In genomic region chr4:40205259-40206198, GRCh38 we compare ENCODE assay signal across 1 cellular context.
TF ChIP-seq lines count a peak whose summit lies in the region.

No MANE protein-coding gene starts in this region.

TF ChIP-seq in K562, 482 proteins besides CTCF, POLR2A, EP300 and RAD21 (continued from another document and continues in another):
- TF ChIP-seq TCF7L2 (IDR thresholded peaks at IDR 0.05; ENCODE audit: low read depth, low read length) (no peak), GABPB2 (CRISPR knock-in tag; conservative IDR thresholded peaks at IDR 0.05) (no peak), GMEB1 (CRISPR knock-in tag; IDR thresholded peaks at IDR 0.05) (peak; percentile 45), SAFB (IDR thresholded peaks at IDR 0.05; ENCODE audit: borderline replicate concordance, low read depth, low read length) (no peak), ZSCAN29 (IDR thresholded peaks at IDR 0.05) (no peak), DMBX1 (CRISPR knock-in tag; IDR thresholded peaks at IDR 0.05; ENCODE audit: borderline replicate concordance) (peak; percentile 80; the same call in 1 of the 2 replicates), GATAD2B (IDR thresholded peaks at IDR 0.05; ENCODE audit: borderline replicate concordance) (peak; percentile 54; the same call in 1 of the 2 replicates), XRCC4 (IDR thresholded peaks at IDR 0.05; ENCODE audit: extremely low read depth, insufficient read depth, insufficient read length) (no peak), GTF2B (IDR thresholded peaks at IDR 0.05; ENCODE audit: extremely low read depth, insufficient read length) (no peak), RNF219 (CRISPR knock-in tag; IDR thresholded peaks at IDR 0.05) (no peak), FOXO4 (CRISPR knock-in tag; IDR thresholded peaks at IDR 0.05) (0 out of 2 replicates have a peak, but pooled peaks have one; percentile 46), LARP7 (IDR thresholded peaks at IDR 0.05) (no peak), HNRNPK (IDR thresholded peaks at IDR 0.05; ENCODE audit: low read depth, low read length, poor library complexity, severe bottlenecking) (no peak), ATF1 (CRISPR knock-in tag; IDR thresholded peaks at IDR 0.05) (no peak), ATF1 (tag; IDR thresholded peaks at IDR 0.05) (no peak; the same call in 1 of the 2 replicates), PHF20 (IDR thresholded peaks at IDR 0.05; ENCODE audit: partially characterized antibody) (no peak), ZNF316 (IDR thresholded peaks at IDR 0.05) (no peak), SMAD3 (CRISPR knock-in tag; conservative IDR thresholded peaks at IDR 0.05) (peak; percentile 59; the same call in 1 of the 2 replicates), ELF1 (tag; IDR thresholded peaks at IDR 0.05) (no peak; the same call in 1 of the 2 replicates), MED1 (CRISPR knock-in tag; IDR thresholded peaks at IDR 0.05; ENCODE audit: borderline replicate concordance) (no peak), ZBTB33 (CRISPR knock-in tag; IDR thresholded peaks at IDR 0.05) (no peak), EGR1 (conservative IDR thresholded peaks at IDR 0.05) (no peak)
- TF ChIP-seq, protein P1, sequence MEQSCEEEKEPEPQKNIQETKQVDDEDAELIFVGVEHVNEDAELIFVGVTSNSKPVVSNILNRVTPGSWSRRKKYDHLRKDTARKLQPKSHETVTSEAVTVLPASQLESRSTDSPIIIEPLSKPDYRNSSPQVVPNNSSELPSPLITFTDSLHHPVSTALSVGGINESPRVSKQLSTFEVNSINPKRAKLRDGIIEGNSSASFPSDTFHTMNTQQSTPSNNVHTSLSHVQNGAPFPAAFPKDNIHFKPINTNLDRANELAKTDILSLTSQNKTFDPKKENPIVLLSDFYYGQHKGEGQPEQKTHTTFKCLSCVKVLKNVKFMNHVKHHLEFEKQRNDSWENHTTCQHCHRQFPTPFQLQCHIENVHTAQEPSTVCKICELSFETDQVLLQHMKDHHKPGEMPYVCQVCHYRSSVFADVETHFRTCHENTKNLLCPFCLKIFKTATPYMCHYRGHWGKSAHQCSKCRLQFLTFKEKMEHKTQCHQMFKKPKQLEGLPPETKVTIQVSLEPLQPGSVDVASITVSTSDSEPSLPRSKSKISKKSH (CRISPR knock-in tag; IDR thresholded peaks at IDR 0.05) = no peak
- TF ChIP-seq, protein P2, sequence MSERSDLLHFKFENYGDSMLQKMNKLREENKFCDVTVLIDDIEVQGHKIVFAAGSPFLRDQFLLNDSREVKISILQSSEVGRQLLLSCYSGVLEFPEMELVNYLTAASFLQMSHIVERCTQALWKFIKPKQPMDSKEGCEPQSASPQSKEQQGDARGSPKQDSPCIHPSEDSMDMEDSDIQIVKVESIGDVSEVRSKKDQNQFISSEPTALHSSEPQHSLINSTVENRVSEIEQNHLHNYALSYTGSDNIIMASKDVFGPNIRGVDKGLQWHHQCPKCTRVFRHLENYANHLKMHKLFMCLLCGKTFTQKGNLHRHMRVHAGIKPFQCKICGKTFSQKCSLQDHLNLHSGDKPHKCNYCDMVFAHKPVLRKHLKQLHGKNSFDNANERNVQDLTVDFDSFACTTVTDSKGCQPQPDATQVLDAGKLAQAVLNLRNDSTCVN (CRISPR knock-in tag; IDR thresholded peaks at IDR 0.05) = no peak
- TF ChIP-seq, protein P3, sequence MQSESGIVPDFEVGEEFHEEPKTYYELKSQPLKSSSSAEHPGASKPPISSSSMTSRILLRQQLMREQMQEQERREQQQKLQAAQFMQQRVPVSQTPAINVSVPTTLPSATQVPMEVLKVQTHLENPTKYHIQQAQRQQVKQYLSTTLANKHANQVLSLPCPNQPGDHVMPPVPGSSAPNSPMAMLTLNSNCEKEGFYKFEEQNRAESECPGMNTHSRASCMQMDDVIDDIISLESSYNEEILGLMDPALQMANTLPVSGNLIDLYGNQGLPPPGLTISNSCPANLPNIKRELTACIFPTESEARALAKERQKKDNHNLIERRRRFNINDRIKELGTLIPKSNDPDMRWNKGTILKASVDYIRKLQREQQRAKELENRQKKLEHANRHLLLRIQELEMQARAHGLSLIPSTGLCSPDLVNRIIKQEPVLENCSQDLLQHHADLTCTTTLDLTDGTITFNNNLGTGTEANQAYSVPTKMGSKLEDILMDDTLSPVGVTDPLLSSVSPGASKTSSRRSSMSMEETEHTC (IDR thresholded peaks at IDR 0.05) = no peak
- TF ChIP-seq, protein P4, sequence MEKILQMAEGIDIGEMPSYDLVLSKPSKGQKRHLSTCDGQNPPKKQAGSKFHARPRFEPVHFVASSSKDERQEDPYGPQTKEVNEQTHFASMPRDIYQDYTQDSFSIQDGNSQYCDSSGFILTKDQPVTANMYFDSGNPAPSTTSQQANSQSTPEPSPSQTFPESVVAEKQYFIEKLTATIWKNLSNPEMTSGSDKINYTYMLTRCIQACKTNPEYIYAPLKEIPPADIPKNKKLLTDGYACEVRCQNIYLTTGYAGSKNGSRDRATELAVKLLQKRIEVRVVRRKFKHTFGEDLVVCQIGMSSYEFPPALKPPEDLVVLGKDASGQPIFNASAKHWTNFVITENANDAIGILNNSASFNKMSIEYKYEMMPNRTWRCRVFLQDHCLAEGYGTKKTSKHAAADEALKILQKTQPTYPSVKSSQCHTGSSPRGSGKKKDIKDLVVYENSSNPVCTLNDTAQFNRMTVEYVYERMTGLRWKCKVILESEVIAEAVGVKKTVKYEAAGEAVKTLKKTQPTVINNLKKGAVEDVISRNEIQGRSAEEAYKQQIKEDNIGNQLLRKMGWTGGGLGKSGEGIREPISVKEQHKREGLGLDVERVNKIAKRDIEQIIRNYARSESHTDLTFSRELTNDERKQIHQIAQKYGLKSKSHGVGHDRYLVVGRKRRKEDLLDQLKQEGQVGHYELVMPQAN (IDR thresholded peaks at IDR 0.05; ENCODE audit: borderline replicate concordance) = no peak
- TF ChIP-seq, protein P5, sequence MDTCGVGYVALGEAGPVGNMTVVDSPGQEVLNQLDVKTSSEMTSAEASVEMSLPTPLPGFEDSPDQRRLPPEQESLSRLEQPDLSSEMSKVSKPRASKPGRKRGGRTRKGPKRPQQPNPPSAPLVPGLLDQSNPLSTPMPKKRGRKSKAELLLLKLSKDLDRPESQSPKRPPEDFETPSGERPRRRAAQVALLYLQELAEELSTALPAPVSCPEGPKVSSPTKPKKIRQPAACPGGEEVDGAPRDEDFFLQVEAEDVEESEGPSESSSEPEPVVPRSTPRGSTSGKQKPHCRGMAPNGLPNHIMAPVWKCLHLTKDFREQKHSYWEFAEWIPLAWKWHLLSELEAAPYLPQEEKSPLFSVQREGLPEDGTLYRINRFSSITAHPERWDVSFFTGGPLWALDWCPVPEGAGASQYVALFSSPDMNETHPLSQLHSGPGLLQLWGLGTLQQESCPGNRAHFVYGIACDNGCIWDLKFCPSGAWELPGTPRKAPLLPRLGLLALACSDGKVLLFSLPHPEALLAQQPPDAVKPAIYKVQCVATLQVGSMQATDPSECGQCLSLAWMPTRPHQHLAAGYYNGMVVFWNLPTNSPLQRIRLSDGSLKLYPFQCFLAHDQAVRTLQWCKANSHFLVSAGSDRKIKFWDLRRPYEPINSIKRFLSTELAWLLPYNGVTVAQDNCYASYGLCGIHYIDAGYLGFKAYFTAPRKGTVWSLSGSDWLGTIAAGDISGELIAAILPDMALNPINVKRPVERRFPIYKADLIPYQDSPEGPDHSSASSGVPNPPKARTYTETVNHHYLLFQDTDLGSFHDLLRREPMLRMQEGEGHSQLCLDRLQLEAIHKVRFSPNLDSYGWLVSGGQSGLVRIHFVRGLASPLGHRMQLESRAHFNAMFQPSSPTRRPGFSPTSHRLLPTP (IDR thresholded peaks at IDR 0.05; ENCODE audit: borderline replicate concordance, extremely low read depth, insufficient read length) = no peak
- TF ChIP-seq, protein P6, sequence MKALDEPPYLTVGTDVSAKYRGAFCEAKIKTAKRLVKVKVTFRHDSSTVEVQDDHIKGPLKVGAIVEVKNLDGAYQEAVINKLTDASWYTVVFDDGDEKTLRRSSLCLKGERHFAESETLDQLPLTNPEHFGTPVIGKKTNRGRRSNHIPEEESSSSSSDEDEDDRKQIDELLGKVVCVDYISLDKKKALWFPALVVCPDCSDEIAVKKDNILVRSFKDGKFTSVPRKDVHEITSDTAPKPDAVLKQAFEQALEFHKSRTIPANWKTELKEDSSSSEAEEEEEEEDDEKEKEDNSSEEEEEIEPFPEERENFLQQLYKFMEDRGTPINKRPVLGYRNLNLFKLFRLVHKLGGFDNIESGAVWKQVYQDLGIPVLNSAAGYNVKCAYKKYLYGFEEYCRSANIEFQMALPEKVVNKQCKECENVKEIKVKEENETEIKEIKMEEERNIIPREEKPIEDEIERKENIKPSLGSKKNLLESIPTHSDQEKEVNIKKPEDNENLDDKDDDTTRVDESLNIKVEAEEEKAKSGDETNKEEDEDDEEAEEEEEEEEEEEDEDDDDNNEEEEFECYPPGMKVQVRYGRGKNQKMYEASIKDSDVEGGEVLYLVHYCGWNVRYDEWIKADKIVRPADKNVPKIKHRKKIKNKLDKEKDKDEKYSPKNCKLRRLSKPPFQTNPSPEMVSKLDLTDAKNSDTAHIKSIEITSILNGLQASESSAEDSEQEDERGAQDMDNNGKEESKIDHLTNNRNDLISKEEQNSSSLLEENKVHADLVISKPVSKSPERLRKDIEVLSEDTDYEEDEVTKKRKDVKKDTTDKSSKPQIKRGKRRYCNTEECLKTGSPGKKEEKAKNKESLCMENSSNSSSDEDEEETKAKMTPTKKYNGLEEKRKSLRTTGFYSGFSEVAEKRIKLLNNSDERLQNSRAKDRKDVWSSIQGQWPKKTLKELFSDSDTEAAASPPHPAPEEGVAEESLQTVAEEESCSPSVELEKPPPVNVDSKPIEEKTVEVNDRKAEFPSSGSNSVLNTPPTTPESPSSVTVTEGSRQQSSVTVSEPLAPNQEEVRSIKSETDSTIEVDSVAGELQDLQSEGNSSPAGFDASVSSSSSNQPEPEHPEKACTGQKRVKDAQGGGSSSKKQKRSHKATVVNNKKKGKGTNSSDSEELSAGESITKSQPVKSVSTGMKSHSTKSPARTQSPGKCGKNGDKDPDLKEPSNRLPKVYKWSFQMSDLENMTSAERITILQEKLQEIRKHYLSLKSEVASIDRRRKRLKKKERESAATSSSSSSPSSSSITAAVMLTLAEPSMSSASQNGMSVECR (CRISPR knock-in tag; IDR thresholded peaks at IDR 0.05) = no peak
